ENCODE assay signal across 6 cellular contexts in genomic region chr13:24941023-24941713, GRCh38.
DNase-seq lines count a peak whose midpoint lies in the region; ATAC-seq and TF ChIP-seq lines count a peak whose summit lies in the region.
"Not testable (repeated sequence)": the region's sequence is repeated elsewhere in the genome, so short reads cannot be mapped to it uniquely, and the experiment has no call there.

No MANE protein-coding gene starts in this region.

- 49 to 61% (median 54%) methylated on average over 9 to 11 of the region's 11 CpGs for WGBS in heart left ventricle, 4 donors

- not testable (repeated sequence) for H3K27me3 ChIP-seq in heart left ventricle, neural progenitor cell

- DNase-seq in Right ventricle myocardium inferior (ENCODE audit: missing footprints); neural progenitor cell (ENCODE audit: low spot score); stimulated activated naive B cell treated with anti-CD40 and anti-IgM and Interleukin-4, amounts not matched to agents 10 μg/mL and 1 μg/mL and 100 μg/mL, for 72 hours: not testable (repeated sequence)
- peak in 3 of 5 donors; percentile 11 to 79 (median 70) for DNase-seq in heart left ventricle
- DNase-seq in left cardiac atrium, result peak; percentile 22
- peak; percentile 46 for DNase-seq in left ventricle myocardium superior

- peak overlapping the region in 2 of 12 donors; percentile 48 to 63 for H3K27ac ChIP-seq in heart left ventricle
- H3K27ac ChIP-seq in neural progenitor cell, result not testable (repeated sequence)

- H3F3A ChIP-seq in neural progenitor cell (ENCODE audit: low read depth), result not testable (repeated sequence)

- not testable (repeated sequence) for H3K4me1 Mint-ChIP-seq in neural progenitor cell; stimulated activated naive B cell treated with anti-CD40 and anti-IgM and Interleukin-4, amounts not matched to agents 10 μg/mL and 1 μg/mL and 100 μg/mL, for 72 hours

- peak overlapping the region; percentile 38 for H3K27ac Mint-ChIP-seq in neural progenitor cell
- peak overlapping the region; percentile 9 for H3K27ac Mint-ChIP-seq in stimulated activated naive B cell treated with anti-CD40 and anti-IgM and Interleukin-4, amounts not matched to agents 10 μg/mL and 1 μg/mL and 100 μg/mL, for 72 hours

- not testable (repeated sequence) for H3K36me3 ChIP-seq in heart left ventricle, neural progenitor cell

- H3K27me3 Mint-ChIP-seq in neural progenitor cell (ENCODE audit: insufficient read depth, low read depth), result not testable (repeated sequence)
- H3K27me3 Mint-ChIP-seq in stimulated activated naive B cell treated with anti-CD40 and anti-IgM and Interleukin-4, amounts not matched to agents 10 μg/mL and 1 μg/mL and 100 μg/mL, for 72 hours, result peaks cover 23 to 40% of the 10 kb centered on the region in 2 donors

- not testable (repeated sequence) for TF ChIP-seq POLR2A in heart left ventricle (IDR thresholded peaks at IDR 0.05)

- not testable (repeated sequence) for H3K4me1 ChIP-seq in heart left ventricle, neural progenitor cell

- not testable (repeated sequence) for H4K20me1 ChIP-seq in neural progenitor cell (ENCODE audit: low read depth)

- not testable (repeated sequence) for H3K9me3 ChIP-seq in heart left ventricle; neural progenitor cell (ENCODE audit: low read depth)

- ATAC-seq in Right ventricle myocardium inferior, result peak; percentile 84
- peak; percentile 49 to 99 (median 77) for ATAC-seq in heart left ventricle
- peak; percentile 41 to 60 for ATAC-seq in left cardiac atrium
- peak; percentile 97 for ATAC-seq in left ventricle myocardium superior
- not testable (repeated sequence) for ATAC-seq in stimulated activated naive B cell treated with anti-CD40 and anti-IgM and Interleukin-4, amounts not matched to agents 10 μg/mL and 1 μg/mL and 100 μg/mL, for 72 hours (replicated peaks)

- H3K4me2 ChIP-seq in neural progenitor cell, result not testable (repeated sequence)

- not testable (repeated sequence) for H2AFZ ChIP-seq in neural progenitor cell (replicated peaks)

- TF ChIP-seq CTCF in heart left ventricle (IDR thresholded peaks at IDR 0.05); neural progenitor cell (IDR thresholded peaks at IDR 0.05): not testable (repeated sequence)

- not testable (repeated sequence) for H3K4me3 ChIP-seq in heart left ventricle, neural progenitor cell

- H3K4me3 Mint-ChIP-seq in neural progenitor cell; stimulated activated naive B cell treated with anti-CD40 and anti-IgM and Interleukin-4, amounts not matched to agents 10 μg/mL and 1 μg/mL and 100 μg/mL, for 72 hours: not testable (repeated sequence)

- H3K9me3 Mint-ChIP-seq in neural progenitor cell; stimulated activated naive B cell treated with anti-CD40 and anti-IgM and Interleukin-4, amounts not matched to agents 10 μg/mL and 1 μg/mL and 100 μg/mL, for 72 hours: not testable (repeated sequence)

- intact Hi-C loops in Right ventricle myocardium inferior (cut with DNase I), result loop anchor here (1.0 kb wide), 1 partner anchor 18 kb away; no protein-coding TSS in a partner anchor
- intact Hi-C loops in heart left ventricle (cut with DNase I), result loop anchor here in 1 of 10 donors (1.0 kb wide), 1 partner anchor 18 kb away; no protein-coding TSS in a partner anchor
- intact Hi-C loops in left cardiac atrium (cut with DNase I); left ventricle myocardium superior (cut with micrococcal nuclease): not testable (repeated sequence)

- not testable (repeated sequence) for H3K9ac ChIP-seq in neural progenitor cell

- H3K79me2 ChIP-seq in neural progenitor cell (ENCODE audit: low read depth), result not testable (repeated sequence)

- H3K36me3 Mint-ChIP-seq in neural progenitor cell; stimulated activated naive B cell treated with anti-CD40 and anti-IgM and Interleukin-4, amounts not matched to agents 10 μg/mL and 1 μg/mL and 100 μg/mL, for 72 hours: not testable (repeated sequence)
